25 cellular contexts compared by ENCODE assay signal in genomic region chr10:96524745-96525144, GRCh38.
"Had no signal": no experiment of that assay in that cellular context is flagged by ENCODE, and none has a peak within 500 bp of the region (broad histone marks: within the 10 kb centered on the region; RNA-seq: fewer than 3 reads in every experiment).

No MANE protein-coding gene starts in this region.

- DNase-seq: activated CD4-positive, alpha-beta T cell treated with anti-CD3 and anti-CD28 coated beads for 48 hours; activated CD4-positive, alpha-beta T cell treated with anti-CD3 and anti-CD28 coated beads, Interleukin-2, amount 50 U/mL, for 4 hours; activated CD4-positive, CD25-positive, alpha-beta regulatory T cell treated with anti-CD3 and anti-CD28 coated beads, Interleukin-2, amount 50 U/mL, for 72 hours; activated CD8-positive, alpha-beta memory T cell treated with anti-CD3 and anti-CD28 coated beads, Interleukin-2, amount 50 U/mL, for 48 hours; activated CD8-positive, alpha-beta T cell treated with anti-CD3 and anti-CD28 coated beads, Interleukin-2, amount 10 ng/mL, durations not matched to agents 7 days and 5 days; activated effector memory CD4-positive, alpha-beta T cell treated with Interleukin-2 at 50 U/mL for 16 hours; activated naive CD4-positive, alpha-beta T cell; activated T-cell treated with anti-CD3 and anti-CD28 coated beads, Interleukin-2, amount 50 U/mL, for 24 hours; amniotic stem cell; brain microvascular endothelial cell; cerebellar nuclear complex; colonic mucosa; KBM-7; NCI-H1048; NCI-H1417 treated with DMSO at 0.1 percent for 48 hours; NCI-H187; NCI-H2227 treated with DMSO at 0.1 percent for 48 hours; NCI-H446 treated with DMSO at 0.1 percent for 48 hours; NCI-H524 treated with DMSO at 0.1 percent for 48 hours; NCI-H774; NK-92 treated with Interleukin-12 subunit alpha and Interleukin-12 subunit beta, amount 100 ng/mL, for 24 hours; Peyer's patch; Right ventricle myocardium superior; SW 1271 had no signal

- ATAC-seq: activated CD8-positive, alpha-beta T cell treated with anti-CD3 and anti-CD28 coated beads, Interleukin-2, amount 10 ng/mL, durations not matched to agents 7 days and 5 days; SK-N-SH treated with all-trans-retinoic acid at 6 μM for 48 hours had no signal
